9 cellular contexts compared by ENCODE assay signal in the genomic region with DNA sequence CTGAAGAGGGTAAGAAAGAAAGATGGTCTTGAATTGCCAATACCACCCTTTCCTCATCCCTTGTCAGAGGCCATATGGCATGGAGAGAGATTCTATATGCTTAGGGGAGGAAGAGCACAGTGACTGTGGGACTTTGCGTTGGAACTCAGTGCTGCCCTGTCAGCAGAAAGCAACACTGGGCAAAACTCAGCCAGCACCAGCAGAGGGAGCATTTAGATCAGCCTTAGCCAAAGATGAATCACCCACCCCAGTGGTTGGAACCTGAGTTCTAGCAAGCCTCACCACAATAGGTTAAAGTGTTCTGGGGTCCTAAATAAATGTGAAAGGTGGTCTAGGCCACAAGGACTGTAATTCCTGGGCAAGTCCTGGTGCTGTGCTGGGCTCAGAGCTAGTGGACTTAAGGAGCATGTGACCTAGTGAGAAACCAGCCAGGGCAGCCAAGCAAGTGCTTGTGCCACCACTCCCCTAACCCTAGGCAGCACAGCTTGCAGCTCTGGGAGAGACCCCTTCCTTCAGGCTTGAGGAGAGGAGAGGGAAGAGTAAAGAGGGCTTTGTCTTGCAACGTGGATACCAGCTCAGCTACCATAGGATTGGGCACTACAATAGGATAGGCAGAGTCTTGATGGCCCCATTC. TPM values are rescaled to one million over a fixed set of nuclear protein-coding genes. Genes with fewer than 3 reads are reported as not detected.
DNase-seq lines count a peak whose midpoint lies in the region; ATAC-seq and TF ChIP-seq lines count a peak whose summit lies in the region.
"Had no signal": no experiment of that assay in that cellular context is flagged by ENCODE, and none has a peak within 500 bp of the region (broad histone marks: within the 10 kb centered on the region; RNA-seq: fewer than 3 reads in every experiment).

No MANE protein-coding gene starts in this region.

- no peaks in the 10 kb centered on the region for H4K20me1 ChIP-seq in H9 (ENCODE audit: control insufficient read depth, insufficient read depth, insufficient read length)

- H3K4me3 ChIP-seq in MG63 = no peak overlapping the region
- H3K4me3 ChIP-seq in heart right ventricle = no peak overlapping the region
- H3K4me3 ChIP-seq: thyroid gland had no signal

- no peak overlapping the region for H2BK120ac ChIP-seq in H9 (ENCODE audit: low read depth, low read length, poor library complexity, severe bottlenecking)

- H2BK12ac ChIP-seq in H9 (ENCODE audit: insufficient read length, low read depth, low read length) = no peak overlapping the region

- H3K18ac ChIP-seq in H9 (ENCODE audit: insufficient read length, low read depth, low read length) = no peak overlapping the region

- intact Hi-C loops in heart right ventricle (cut with DNase I) = no loop called here

- H3K9ac ChIP-seq in H9 (ENCODE audit: extremely low read depth, insufficient read length, low read length) = no peak overlapping the region

- no peaks in the 10 kb centered on the region for H3K4me1 ChIP-seq in H9 (ENCODE audit: insufficient read depth, low read length)
- no peaks in the 10 kb centered on the region for H3K4me1 ChIP-seq in heart right ventricle

- H3K27ac ChIP-seq in H9 (ENCODE audit: insufficient read length, low read depth, low read length) = no peak overlapping the region
- no peak overlapping the region for H3K27ac ChIP-seq in heart right ventricle
- H3K27ac ChIP-seq: thyroid gland had no signal

- no peak overlapping the region for H2BK15ac ChIP-seq in H9 (ENCODE audit: low read depth, low read length)

- TF ChIP-seq CTCF in H9 (conservative IDR thresholded peaks at IDR 0.05) = peak; percentile 81
- peak in 6 of 9 donors; percentile 15 to 62 (median 29) for TF ChIP-seq CTCF in heart right ventricle (IDR thresholded peaks at IDR 0.05)

- no peaks in the 10 kb centered on the region for H3K23me2 ChIP-seq in H9 (ENCODE audit: insufficient read length, low read depth, low read length, poor library complexity, severe bottlenecking)

- H3K9me3 Mint-ChIP-seq in H9 = peaks cover 5 to 13% of the 10 kb centered on the region in 2 experiments

- no peak overlapping the region for H3K56ac ChIP-seq in H9 (ENCODE audit: insufficient read length, low read depth, low read length)

- no peak overlapping the region for H3K4ac ChIP-seq in H9 (ENCODE audit: low read depth, low read length)

- no CpG with 5 or more reads among the region's 2 CpGs for WGBS in H9 (ENCODE audit: extremely low coverage, insufficient read length, low lambda C conversion rate)
- WGBS in heart right ventricle, 2 donors = 9 to 35% methylated on average over 2 of the region's 2 CpGs

- ATAC-seq in heart right ventricle = peak in 2 of 8 donors; percentile 2 to 54

- no peaks in the 10 kb centered on the region for H3K79me2 ChIP-seq in H9 (ENCODE audit: insufficient read depth, low read length)

- no peak overlapping the region for H3K4me2 ChIP-seq in H9 (ENCODE audit: insufficient read depth, insufficient read length, low read length)

- H3K27ac Mint-ChIP-seq in H9 = no peak overlapping the region

- no peak overlapping the region for H4K8ac ChIP-seq in H9 (replicated peaks; ENCODE audit: insufficient read length, low read depth, low read length)

- H2AK5ac ChIP-seq in H9 (ENCODE audit: insufficient read length, low read length) = no peak overlapping the region

- H3K14ac ChIP-seq in H9 (ENCODE audit: insufficient read depth, low read length) = no peak overlapping the region

- no peak overlapping the region for H3K4me3 Mint-ChIP-seq in H9

- no peak overlapping the region for H2BK5ac ChIP-seq in H9 (ENCODE audit: insufficient read length, low read length)

- H3K36me3 ChIP-seq in MG63 (no peaks in the 10 kb centered on the region), heart right ventricle (no peaks in the 10 kb centered on the region)
- H3K36me3 ChIP-seq: thyroid gland had no signal

- peaks cover 25 to 28% of the 10 kb centered on the region in 2 experiments for H3K4me1 Mint-ChIP-seq in H9

- H4K5ac ChIP-seq in H9 (ENCODE audit: insufficient read length, low read depth, low read length) = no peak overlapping the region

- H2BK20ac ChIP-seq in H9 (ENCODE audit: low read depth, low read length, poor library complexity, severe bottlenecking) = no peak overlapping the region

- H3K27me3 ChIP-seq in H9 (ENCODE audit: insufficient read depth, low read length) (no peaks in the 10 kb centered on the region), MG63 (no peaks in the 10 kb centered on the region), heart right ventricle (no peaks in the 10 kb centered on the region)
- H3K27me3 ChIP-seq: thyroid gland had no signal

- H3K36me3 Mint-ChIP-seq in H9 (ENCODE audit: insufficient read depth in 1 of 3, low read depth in 3 of 3) = peaks cover 0 to 11% (median 4%) of the 10 kb centered on the region in 3 experiments; a peak in 5 of 7 replicates

- no peak overlapping the region for H3K23ac ChIP-seq in H9 (ENCODE audit: insufficient read length, low read depth, low read length)

- H3K9me3 ChIP-seq in H9 (ENCODE audit: control insufficient read depth, low read depth, low read length) (no peaks in the 10 kb centered on the region), MG63 (peaks cover 10% of the 10 kb centered on the region), heart right ventricle (peaks cover 0 to 29% (median 7%) of the 10 kb centered on the region in 11 donors)
- H3K9me3 ChIP-seq: thyroid gland had no signal

- H2AFZ ChIP-seq in H9 (ENCODE audit: low read length) = no peak overlapping the region

- H3K27me3 Mint-ChIP-seq in H9 (ENCODE audit: low read depth) = no peaks in the 10 kb centered on the region

- no peak overlapping the region for H3T11ph ChIP-seq in H9 (ENCODE audit: low read length)

- no peaks in the 10 kb centered on the region for H3K79me1 ChIP-seq in H9 (ENCODE audit: insufficient read depth, low read depth, low read length, poor library complexity, severe bottlenecking)

- H4K91ac ChIP-seq in H9 (ENCODE audit: insufficient read length, low read depth, low read length) = no peak overlapping the region

- DNase-seq in SIG-M5 treated with dmso at 0.1 percent for 504 hours (lab: John Stamatoyannopoulos, UW; ENCODE audit: unreplicated experiment) (peak; percentile 64), SIG-M5 (lab: John Stamatoyannopoulos, UW) (no peak), H9 (peak; percentile 84), MG63 (peak; percentile 59), heart right ventricle (no peak), NCI-H2107 treated with DMSO at 0.1 percent for 48 hours (lab: John Stamatoyannopoulos, UW; ENCODE audit: unreplicated experiment) (no peak)
- peak; percentile 69 for DNase-seq in activated CD8-positive, alpha-beta memory T cell treated with anti-CD3 and anti-CD28 coated beads, Interleukin-2, amount 50 U/mL, for 48 hours
- peak in 2 of 3 donors; percentile 32 to 51 for DNase-seq in stimulated activated CD4-positive, alpha-beta T cell treated with anti-CD3 and anti-CD28 coated beads, TNF-alpha, amount 100 ng/mL, for 48 hours (ENCODE audit: low read depth in 3 of 3)

RNA-seq across cellular contexts. Expression of gene BCAT1, which starts 11.4 kb away (rescaled TPM):
- total RNA-seq in H9 (2021) (224 and 244 TPM in 2 replicates), heart right ventricle (10 to 100 TPM in 1 of 10 donors, 1 to 10 TPM in 9; 1.4 to 17.0 (median 2.8) TPM)
- total RNA-seq in MG63 (2014; rRNA removed; shearing (Covaris generic); ENCODE audit: low replicate concordance) = 49.6 and 61.5 TPM in 2 replicates
- polyA plus RNA-seq in heart right ventricle = 1 to 10 TPM in 1 of 2 donors, under 1 TPM in 1; 0.95 to 1.6 TPM

Comparison
In these comparisons a context has a peak if more than half of its experiments do, and no peak if none do; other contexts are left out.
1. DNase-seq: peak in SIG-M5 treated with dmso at 0.1 percent for 504 hours (single experiment), H9 (single experiment), MG63 (single experiment), activated CD8-positive, alpha-beta memory T cell treated with anti-CD3 and anti-CD28 coated beads, Interleukin-2, amount 50 U/mL, for 48 hours (single experiment) and stimulated activated CD4-positive, alpha-beta T cell treated with anti-CD3 and anti-CD28 coated beads, TNF-alpha, amount 100 ng/mL, for 48 hours (2 of 3); none in SIG-M5 (single experiment), heart right ventricle (0 of 2) and NCI-H2107 treated with DMSO at 0.1 percent for 48 hours (single experiment).